In genomic region chr1:145927916-145928647, GRCh38 we compare ENCODE assay signal across 7 cellular contexts. TPM values are rescaled to one million over a fixed set of nuclear protein-coding genes. Genes with fewer than 3 reads are reported as not detected.
A peak's percentile ranks its signal among the peaks of the same experiment; 100 is the strongest.
DNase-seq lines count a peak whose midpoint lies in the region; ATAC-seq and TF ChIP-seq lines count a peak whose summit lies in the region.

No MANE protein-coding gene starts in this region.

- H4K5ac ChIP-seq in H9 (ENCODE audit: insufficient read length, low read depth, low read length) = no peak overlapping the region

- no peak for TF ChIP-seq CTCF in H9 (conservative IDR thresholded peaks at IDR 0.05)

- H2AK5ac ChIP-seq in H9 (ENCODE audit: insufficient read length, low read length) = no peak overlapping the region

- no peak for DNase-seq in H9
- DNase-seq in SK-N-MC (ENCODE audit: low read depth, low spot score) = no peak
- peak in 1 of 3 donors; percentile 54 for DNase-seq in right cardiac atrium
- DNase-seq in NCI-H446 treated with DMSO at 0.1 percent for 48 hours (lab: John Stamatoyannopoulos, UW) = no peak

- H3K4me2 ChIP-seq in H9 (ENCODE audit: insufficient read depth, insufficient read length, low read length) = peak overlapping the region; percentile 88

- H2BK120ac ChIP-seq in H9 (ENCODE audit: low read depth, low read length, poor library complexity, severe bottlenecking) = no peak overlapping the region

- peak overlapping the region; percentile 91; the same call in 1 of the 2 replicates for H3K14ac ChIP-seq in H9 (ENCODE audit: insufficient read depth, low read length)

- H4K8ac ChIP-seq in H9 (replicated peaks; ENCODE audit: insufficient read length, low read depth, low read length) = no peak overlapping the region

- no peaks in the 10 kb centered on the region for H3K27me3 Mint-ChIP-seq in H9 (ENCODE audit: low read depth)

- peak overlapping the region; percentile 80 for H3K9ac ChIP-seq in H9 (ENCODE audit: extremely low read depth, insufficient read length, low read length)
- H3K9ac ChIP-seq in SK-N-MC (ENCODE audit: insufficient read length) = peak overlapping the region; percentile 100

- intact Hi-C loops in right cardiac atrium (cut with DNase I) = no loop called here

- peak overlapping the region; percentile 31 to 95 (median 45); a peak in 4 of 7 replicates for H3K27ac Mint-ChIP-seq in H9

- H2BK12ac ChIP-seq in H9 (ENCODE audit: insufficient read length, low read depth, low read length) = no peak overlapping the region

- H3K4me3 Mint-ChIP-seq in H9 = peak overlapping the region; percentile 26 to 63

- H3K79me2 ChIP-seq in H9 (ENCODE audit: insufficient read depth, low read length) = peaks cover 4% of the 10 kb centered on the region; the same call in 1 of the 2 replicates

- peaks cover 19% of the 10 kb centered on the region for H3K36me3 ChIP-seq in SK-N-MC (ENCODE audit: insufficient read depth, low read length)

- H3K9me3 ChIP-seq in H9 (ENCODE audit: control insufficient read depth, low read depth, low read length) (no peaks in the 10 kb centered on the region), SK-N-MC (ENCODE audit: low read depth, low read length) (no peaks in the 10 kb centered on the region), right cardiac atrium (ENCODE audit: control insufficient read depth, low read length) (no peaks in the 10 kb centered on the region)

- H2AFZ ChIP-seq in H9 (ENCODE audit: low read length) = no peak overlapping the region

- no peak overlapping the region for H2BK5ac ChIP-seq in H9 (ENCODE audit: insufficient read length, low read length)

- no peak overlapping the region for H2BK15ac ChIP-seq in H9 (ENCODE audit: low read depth, low read length)

- no peaks in the 10 kb centered on the region for H3K79me1 ChIP-seq in H9 (ENCODE audit: insufficient read depth, low read depth, low read length, poor library complexity, severe bottlenecking)

- H3K27ac ChIP-seq in H9 (ENCODE audit: insufficient read length, low read depth, low read length) (peak overlapping the region; percentile 54), SK-N-MC (peak overlapping the region; percentile 99), right cardiac atrium (ENCODE audit: low read length) (peak overlapping the region; percentile 97), skin epidermis (peak overlapping the region; percentile 81 to 99 (median 95))

- peak overlapping the region; percentile 100 for H3K4me3 ChIP-seq in SK-N-MC
- H3K4me3 ChIP-seq in right cardiac atrium (ENCODE audit: low read length) = peak overlapping the region; percentile 99
- H3K4me3 ChIP-seq in skin epidermis = peak overlapping the region; percentile 61 to 91 (median 68)

- WGBS in H9 (ENCODE audit: extremely low coverage, insufficient read length, low lambda C conversion rate) = no CpG with 5 or more reads among the region's 20 CpGs
- 69% methylated on average over 20 of the region's 20 CpGs for WGBS in right cardiac atrium

- no peak overlapping the region for H3K56ac ChIP-seq in H9 (ENCODE audit: insufficient read length, low read depth, low read length)

- no peaks in the 10 kb centered on the region for H4K20me1 ChIP-seq in H9 (ENCODE audit: control insufficient read depth, insufficient read depth, insufficient read length)

- H3K18ac ChIP-seq in H9 (ENCODE audit: insufficient read length, low read depth, low read length) = peak overlapping the region; percentile 93

- H3K27me3 ChIP-seq in H9 (ENCODE audit: insufficient read depth, low read length) (no peaks in the 10 kb centered on the region), right cardiac atrium (ENCODE audit: control insufficient read depth, insufficient read depth) (no peaks in the 10 kb centered on the region)

- H4K91ac ChIP-seq in H9 (ENCODE audit: insufficient read length, low read depth, low read length) = no peak overlapping the region

- H2BK20ac ChIP-seq in H9 (ENCODE audit: low read depth, low read length, poor library complexity, severe bottlenecking) = no peak overlapping the region

- ATAC-seq in right cardiac atrium (no peak), HG03457 (IDR thresholded peaks at IDR 0.05; ENCODE audit: unreplicated experiment) (no peak), GM18868 (IDR thresholded peaks at IDR 0.05; ENCODE audit: unreplicated experiment) (no peak)

- H3K4ac ChIP-seq in H9 (ENCODE audit: low read depth, low read length) = no peak overlapping the region; the same call in none of the 2 replicates

- peaks cover under 1 to 6% (median 4%) of the 10 kb centered on the region in 3 experiments; a peak in 5 of 7 replicates for H3K36me3 Mint-ChIP-seq in H9 (ENCODE audit: insufficient read depth in 1 of 3, low read depth in 3 of 3)

- H3K4me1 Mint-ChIP-seq in H9 = peaks cover 13 to 19% of the 10 kb centered on the region in 2 experiments

- H3K4me1 ChIP-seq in H9 (ENCODE audit: insufficient read depth, low read length) (peaks cover 4% of the 10 kb centered on the region), right cardiac atrium (ENCODE audit: control insufficient read depth, insufficient read depth, low read length) (peaks cover 1% of the 10 kb centered on the region)

- no peaks in the 10 kb centered on the region for H3K23me2 ChIP-seq in H9 (ENCODE audit: insufficient read length, low read depth, low read length, poor library complexity, severe bottlenecking)

- no peak overlapping the region for H3K23ac ChIP-seq in H9 (ENCODE audit: insufficient read length, low read depth, low read length)

- no peaks in the 10 kb centered on the region; a peak in 1 of 5 replicates for H3K9me3 Mint-ChIP-seq in H9

- H3T11ph ChIP-seq in H9 (ENCODE audit: low read length) = peak overlapping the region; percentile 39

RNA-seq across cellular contexts. Expression of gene RBM8A, which starts 0.8 kb away (rescaled TPM):
- total RNA-seq in H9 (2021) (298 and 306 TPM in 2 replicates), right cardiac atrium (10 to 100 TPM; 68.6 to 94.5 (median 74.4) TPM)
- polyA plus RNA-seq in right cardiac atrium = 64.1 TPM

RNA-seq across cellular contexts. Expression of gene PEX11B, which starts 9.6 kb away (rescaled TPM):
- total RNA-seq in H9 (2021) = 11.2 and 13.7 TPM in 2 replicates
- total RNA-seq in right cardiac atrium = 10 to 100 TPM; 21.4 to 23.7 (median 22.4) TPM
- 22.8 TPM for polyA plus RNA-seq in right cardiac atrium

RNA-seq across cellular contexts. Expression of gene ITGA10, which starts 18.2 kb away (rescaled TPM):
- 0.04 and 0.09 TPM in 2 replicates for total RNA-seq in H9 (2021)
- 10 to 100 TPM; 10.2 to 29.0 (median 12.6) TPM for total RNA-seq in right cardiac atrium
- polyA plus RNA-seq in right cardiac atrium = 5.6 TPM

RNA-seq across cellular contexts. Expression of gene LIX1L, which starts 29.7 kb away (rescaled TPM):
- total RNA-seq in H9 (2021) = 5.9 TPM in 2 replicates
- 10 to 100 TPM; 25.4 to 39.2 (median 28.4) TPM for total RNA-seq in right cardiac atrium
- polyA plus RNA-seq in right cardiac atrium = 11.9 TPM

RNA-seq across cellular contexts. Expression of gene ANKRD34A, which starts 36.3 kb away (rescaled TPM):
- 0.20 and 0.39 TPM in 2 replicates for total RNA-seq in H9 (2021)
- 1 to 10 TPM; 1.7 to 3.9 (median 3.7) TPM for total RNA-seq in right cardiac atrium
- polyA plus RNA-seq in right cardiac atrium = 1.8 TPM

Comparison
In these comparisons a context has a peak if more than half of its experiments do, and no peak if none do; other contexts are left out.
1. RNA of gene ITGA10, which starts 18.2 kb away (total RNA-seq): 10.2 to 29.0 TPM in right cardiac atrium; 0.04 to 0.09 TPM in H9; every median in the first group is over 10 times any median in the second.
2. Peak in every context shown above with its lines, with median percentiles within 50 percentile points of each other: H3K27ac ChIP-seq and H3K4me3 ChIP-seq.